Comparison of ENCODE assay signal across 20 cellular contexts in genomic region chr9:119050281-119050680, GRCh38.
"Had no signal": no experiment of that assay in that cellular context is flagged by ENCODE, and none has a peak within 500 bp of the region (broad histone marks: within the 10 kb centered on the region; RNA-seq: fewer than 3 reads in every experiment).

No MANE protein-coding gene starts in this region.

- H3K9me3 ChIP-seq: gastrocnemius medialis, heart right ventricle, psoas muscle, testis, upper lobe of left lung had no signal

- H3K27ac ChIP-seq: heart right ventricle, psoas muscle, testis, upper lobe of left lung had no signal

- ATAC-seq: activated CD8-positive, alpha-beta T cell treated with anti-CD3 and anti-CD28 coated beads for 36 hours; activated T-helper 17 cell treated with anti-CD3 and anti-CD28 coated beads, Interleukin-2, amount 50 U/mL, for 72 hours; heart right ventricle; naive thymus-derived CD8-positive, alpha-beta T cell; psoas muscle; sciatic nerve; stimulated activated memory B cell treated with anti-CD40 and anti-IgM and Interleukin-4, amounts not matched to agents 10 μg/mL and 1 μg/mL and 100 μg/mL, for 72 hours had no signal

- H3K27me3 ChIP-seq: gastrocnemius medialis, heart right ventricle, testis, upper lobe of left lung had no signal

- DNase-seq: activated CD4-positive, alpha-beta T cell treated with anti-CD3 and anti-CD28 coated beads, Interleukin-2, amount 10 ng/mL, durations not matched to agents 24 days and 14 days; activated CD8-positive, alpha-beta T cell treated with anti-CD3 and anti-CD28 coated beads for 36 hours; activated naive CD4-positive, alpha-beta T cell; activated naive CD8-positive, alpha-beta T cell treated with anti-CD3 and anti-CD28 coated beads for 36 hours; activated T-cell treated with anti-CD3 and anti-CD28 coated beads, Interleukin-2, amount 50 U/mL, for 1 hour; amniotic stem cell; caudate nucleus; gastrocnemius medialis; heart right ventricle; immature natural killer cell; kidney glomerular epithelial cell; mesenchymal stem cell; naive thymus-derived CD8-positive, alpha-beta T cell; psoas muscle; stimulated activated CD4-positive, alpha-beta T cell treated with anti-CD3 and anti-CD28 coated beads, Interleukin-4, amount 100 ng/mL, for 24 hours; testis; upper lobe of left lung had no signal

- H3K36me3 ChIP-seq: gastrocnemius medialis, heart right ventricle, upper lobe of left lung had no signal

- H3K4me3 ChIP-seq: gastrocnemius medialis, heart right ventricle, psoas muscle, testis, upper lobe of left lung had no signal

- H3K4me1 ChIP-seq: testis had no signal
